Comparison of ENCODE assay signal across 1 cellular context in the genomic region with DNA sequence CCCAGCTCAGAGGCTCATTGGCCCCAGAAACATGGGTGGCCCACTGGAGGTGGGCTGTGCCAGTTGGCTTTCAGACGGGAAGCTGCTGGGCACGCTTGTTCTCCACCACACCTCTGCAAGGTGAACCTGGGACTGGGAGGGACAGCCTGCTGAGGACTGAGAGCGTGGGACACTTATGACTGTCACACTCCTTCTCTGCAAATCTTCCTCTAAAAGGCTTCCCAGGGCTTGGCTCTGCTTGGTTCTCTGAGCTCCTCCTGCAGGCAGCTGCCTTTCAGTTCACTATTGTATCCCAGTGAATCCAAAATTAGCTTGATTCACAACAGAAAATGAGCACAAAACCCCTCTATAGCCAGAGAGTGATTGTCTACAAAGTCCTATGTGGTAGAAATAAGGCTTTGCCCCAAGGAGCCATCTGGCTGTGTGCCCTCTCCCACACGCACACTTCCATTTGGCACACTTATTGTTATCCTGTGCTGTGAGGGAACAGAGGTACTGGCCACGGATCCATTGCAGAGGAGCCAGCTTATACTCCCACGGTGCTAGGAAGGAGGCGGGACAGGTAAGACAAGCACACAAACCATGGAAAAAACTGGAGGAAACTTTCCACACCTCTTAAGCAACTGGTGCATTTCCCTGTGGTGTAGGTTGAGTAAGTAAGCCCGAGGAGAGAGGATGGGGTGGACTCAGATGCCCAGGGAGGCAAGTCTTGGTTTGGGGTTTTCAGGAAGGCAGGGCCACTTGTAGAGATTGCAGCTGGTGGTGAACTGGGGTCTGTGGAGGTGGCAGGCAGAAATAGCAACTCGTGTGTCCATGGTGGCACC.
TF ChIP-seq lines count a peak whose summit lies in the region.

No MANE protein-coding gene starts in this region.

TF ChIP-seq in K562, 482 proteins besides CTCF, POLR2A, EP300 and RAD21:
- TF ChIP-seq ZNF41 (CRISPR knock-in tag; conservative IDR thresholded peaks at IDR 0.05): no peak
- TF ChIP-seq PHB2 (IDR thresholded peaks at IDR 0.05; ENCODE audit: low read depth): no peak
- TF ChIP-seq, protein P1, sequence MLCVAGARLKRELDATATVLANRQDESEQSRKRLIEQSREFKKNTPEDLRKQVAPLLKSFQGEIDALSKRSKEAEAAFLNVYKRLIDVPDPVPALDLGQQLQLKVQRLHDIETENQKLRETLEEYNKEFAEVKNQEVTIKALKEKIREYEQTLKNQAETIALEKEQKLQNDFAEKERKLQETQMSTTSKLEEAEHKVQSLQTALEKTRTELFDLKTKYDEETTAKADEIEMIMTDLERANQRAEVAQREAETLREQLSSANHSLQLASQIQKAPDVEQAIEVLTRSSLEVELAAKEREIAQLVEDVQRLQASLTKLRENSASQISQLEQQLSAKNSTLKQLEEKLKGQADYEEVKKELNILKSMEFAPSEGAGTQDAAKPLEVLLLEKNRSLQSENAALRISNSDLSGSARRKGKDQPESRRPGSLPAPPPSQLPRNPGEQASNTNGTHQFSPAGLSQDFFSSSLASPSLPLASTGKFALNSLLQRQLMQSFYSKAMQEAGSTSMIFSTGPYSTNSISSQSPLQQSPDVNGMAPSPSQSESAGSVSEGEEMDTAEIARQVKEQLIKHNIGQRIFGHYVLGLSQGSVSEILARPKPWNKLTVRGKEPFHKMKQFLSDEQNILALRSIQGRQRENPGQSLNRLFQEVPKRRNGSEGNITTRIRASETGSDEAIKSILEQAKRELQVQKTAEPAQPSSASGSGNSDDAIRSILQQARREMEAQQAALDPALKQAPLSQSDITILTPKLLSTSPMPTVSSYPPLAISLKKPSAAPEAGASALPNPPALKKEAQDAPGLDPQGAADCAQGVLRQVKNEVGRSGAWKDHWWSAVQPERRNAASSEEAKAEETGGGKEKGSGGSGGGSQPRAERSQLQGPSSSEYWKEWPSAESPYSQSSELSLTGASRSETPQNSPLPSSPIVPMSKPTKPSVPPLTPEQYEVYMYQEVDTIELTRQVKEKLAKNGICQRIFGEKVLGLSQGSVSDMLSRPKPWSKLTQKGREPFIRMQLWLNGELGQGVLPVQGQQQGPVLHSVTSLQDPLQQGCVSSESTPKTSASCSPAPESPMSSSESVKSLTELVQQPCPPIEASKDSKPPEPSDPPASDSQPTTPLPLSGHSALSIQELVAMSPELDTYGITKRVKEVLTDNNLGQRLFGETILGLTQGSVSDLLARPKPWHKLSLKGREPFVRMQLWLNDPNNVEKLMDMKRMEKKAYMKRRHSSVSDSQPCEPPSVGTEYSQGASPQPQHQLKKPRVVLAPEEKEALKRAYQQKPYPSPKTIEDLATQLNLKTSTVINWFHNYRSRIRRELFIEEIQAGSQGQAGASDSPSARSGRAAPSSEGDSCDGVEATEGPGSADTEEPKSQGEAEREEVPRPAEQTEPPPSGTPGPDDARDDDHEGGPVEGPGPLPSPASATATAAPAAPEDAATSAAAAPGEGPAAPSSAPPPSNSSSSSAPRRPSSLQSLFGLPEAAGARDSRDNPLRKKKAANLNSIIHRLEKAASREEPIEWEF (CRISPR knock-in tag; IDR thresholded peaks at IDR 0.05): no peak
- no peak for TF ChIP-seq NR2C1 (IDR thresholded peaks at IDR 0.05)
- TF ChIP-seq NR2C1 (tag; IDR thresholded peaks at IDR 0.05): no peak
- no peak for TF ChIP-seq RBM14 (IDR thresholded peaks at IDR 0.05; ENCODE audit: borderline replicate concordance, insufficient read depth, low read depth, low read length)
- no peak for TF ChIP-seq XRCC5 (IDR thresholded peaks at IDR 0.05; ENCODE audit: low read depth, low read length)
- peak; percentile 4 for TF ChIP-seq ZNF146 (CRISPR knock-in tag; IDR thresholded peaks at IDR 0.05; ENCODE audit: unreplicated experiment)
- TF ChIP-seq SMAD4 (CRISPR knock-in tag; conservative IDR thresholded peaks at IDR 0.05): no peak
- TF ChIP-seq SETDB1 (IDR thresholded peaks at IDR 0.05; ENCODE audit: low read length): no peak
- no peak for TF ChIP-seq ILF3 (IDR thresholded peaks at IDR 0.05; ENCODE audit: borderline replicate concordance)
- TF ChIP-seq, protein P2, sequence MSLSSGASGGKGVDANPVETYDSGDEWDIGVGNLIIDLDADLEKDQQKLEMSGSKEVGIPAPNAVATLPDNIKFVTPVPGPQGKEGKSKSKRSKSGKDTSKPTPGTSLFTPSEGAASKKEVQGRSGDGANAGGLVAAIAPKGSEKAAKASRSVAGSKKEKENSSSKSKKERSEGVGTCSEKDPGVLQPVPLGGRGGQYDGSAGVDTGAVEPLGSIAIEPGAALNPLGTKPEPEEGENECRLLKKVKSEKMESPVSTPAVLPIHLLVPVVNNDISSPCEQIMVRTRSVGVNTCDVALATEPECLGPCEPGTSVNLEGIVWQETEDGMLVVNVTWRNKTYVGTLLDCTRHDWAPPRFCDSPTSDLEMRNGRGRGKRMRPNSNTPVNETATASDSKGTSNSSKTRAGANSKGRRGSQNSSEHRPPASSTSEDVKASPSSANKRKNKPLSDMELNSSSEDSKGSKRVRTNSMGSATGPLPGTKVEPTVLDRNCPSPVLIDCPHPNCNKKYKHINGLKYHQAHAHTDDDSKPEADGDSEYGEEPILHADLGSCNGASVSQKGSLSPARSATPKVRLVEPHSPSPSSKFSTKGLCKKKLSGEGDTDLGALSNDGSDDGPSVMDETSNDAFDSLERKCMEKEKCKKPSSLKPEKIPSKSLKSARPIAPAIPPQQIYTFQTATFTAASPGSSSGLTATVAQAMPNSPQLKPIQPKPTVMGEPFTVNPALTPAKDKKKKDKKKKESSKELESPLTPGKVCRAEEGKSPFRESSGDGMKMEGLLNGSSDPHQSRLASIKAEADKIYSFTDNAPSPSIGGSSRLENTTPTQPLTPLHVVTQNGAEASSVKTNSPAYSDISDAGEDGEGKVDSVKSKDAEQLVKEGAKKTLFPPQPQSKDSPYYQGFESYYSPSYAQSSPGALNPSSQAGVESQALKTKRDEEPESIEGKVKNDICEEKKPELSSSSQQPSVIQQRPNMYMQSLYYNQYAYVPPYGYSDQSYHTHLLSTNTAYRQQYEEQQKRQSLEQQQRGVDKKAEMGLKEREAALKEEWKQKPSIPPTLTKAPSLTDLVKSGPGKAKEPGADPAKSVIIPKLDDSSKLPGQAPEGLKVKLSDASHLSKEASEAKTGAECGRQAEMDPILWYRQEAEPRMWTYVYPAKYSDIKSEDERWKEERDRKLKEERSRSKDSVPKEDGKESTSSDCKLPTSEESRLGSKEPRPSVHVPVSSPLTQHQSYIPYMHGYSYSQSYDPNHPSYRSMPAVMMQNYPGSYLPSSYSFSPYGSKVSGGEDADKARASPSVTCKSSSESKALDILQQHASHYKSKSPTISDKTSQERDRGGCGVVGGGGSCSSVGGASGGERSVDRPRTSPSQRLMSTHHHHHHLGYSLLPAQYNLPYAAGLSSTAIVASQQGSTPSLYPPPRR (CRISPR knock-in tag; IDR thresholded peaks at IDR 0.05; ENCODE audit: borderline replicate concordance): no peak
- no peak for TF ChIP-seq CEBPB (tag; IDR thresholded peaks at IDR 0.05)
- no peak for TF ChIP-seq E2F3 (CRISPR knock-in tag; IDR thresholded peaks at IDR 0.05)
- no peak for TF ChIP-seq ZNF551 (CRISPR knock-in tag; IDR thresholded peaks at IDR 0.05)
- no peak for TF ChIP-seq ZNF431 (CRISPR knock-in tag; IDR thresholded peaks at IDR 0.05)
- TF ChIP-seq LARP7 (IDR thresholded peaks at IDR 0.05): no peak
- TF ChIP-seq ZNF436 (CRISPR knock-in tag; IDR thresholded peaks at IDR 0.05): no peak
- TF ChIP-seq, protein P3, sequence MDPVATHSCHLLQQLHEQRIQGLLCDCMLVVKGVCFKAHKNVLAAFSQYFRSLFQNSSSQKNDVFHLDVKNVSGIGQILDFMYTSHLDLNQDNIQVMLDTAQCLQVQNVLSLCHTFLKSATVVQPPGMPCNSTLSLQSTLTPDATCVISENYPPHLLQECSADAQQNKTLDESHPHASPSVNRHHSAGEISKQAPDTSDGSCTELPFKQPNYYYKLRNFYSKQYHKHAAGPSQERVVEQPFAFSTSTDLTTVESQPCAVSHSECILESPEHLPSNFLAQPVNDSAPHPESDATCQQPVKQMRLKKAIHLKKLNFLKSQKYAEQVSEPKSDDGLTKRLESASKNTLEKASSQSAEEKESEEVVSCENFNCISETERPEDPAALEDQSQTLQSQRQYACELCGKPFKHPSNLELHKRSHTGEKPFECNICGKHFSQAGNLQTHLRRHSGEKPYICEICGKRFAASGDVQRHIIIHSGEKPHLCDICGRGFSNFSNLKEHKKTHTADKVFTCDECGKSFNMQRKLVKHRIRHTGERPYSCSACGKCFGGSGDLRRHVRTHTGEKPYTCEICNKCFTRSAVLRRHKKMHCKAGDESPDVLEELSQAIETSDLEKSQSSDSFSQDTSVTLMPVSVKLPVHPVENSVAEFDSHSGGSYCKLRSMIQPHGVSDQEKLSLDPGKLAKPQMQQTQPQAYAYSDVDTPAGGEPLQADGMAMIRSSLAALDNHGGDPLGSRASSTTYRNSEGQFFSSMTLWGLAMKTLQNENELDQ (CRISPR knock-in tag; IDR thresholded peaks at IDR 0.05; ENCODE audit: borderline replicate concordance): no peak
- TF ChIP-seq ETS2 (tag; IDR thresholded peaks at IDR 0.05; ENCODE audit: borderline replicate concordance, poor library complexity, severe bottlenecking): no peak
- no peak for TF ChIP-seq ARHGAP35 (IDR thresholded peaks at IDR 0.05; ENCODE audit: partially characterized antibody)
- no peak for TF ChIP-seq ZNF583 (CRISPR knock-in tag; IDR thresholded peaks at IDR 0.05)
- no peak for TF ChIP-seq OTX1 (CRISPR knock-in tag; IDR thresholded peaks at IDR 0.05)
- no peak for TF ChIP-seq ZC3H11A (IDR thresholded peaks at IDR 0.05; ENCODE audit: low read depth, low read length)
- TF ChIP-seq, protein P4, sequence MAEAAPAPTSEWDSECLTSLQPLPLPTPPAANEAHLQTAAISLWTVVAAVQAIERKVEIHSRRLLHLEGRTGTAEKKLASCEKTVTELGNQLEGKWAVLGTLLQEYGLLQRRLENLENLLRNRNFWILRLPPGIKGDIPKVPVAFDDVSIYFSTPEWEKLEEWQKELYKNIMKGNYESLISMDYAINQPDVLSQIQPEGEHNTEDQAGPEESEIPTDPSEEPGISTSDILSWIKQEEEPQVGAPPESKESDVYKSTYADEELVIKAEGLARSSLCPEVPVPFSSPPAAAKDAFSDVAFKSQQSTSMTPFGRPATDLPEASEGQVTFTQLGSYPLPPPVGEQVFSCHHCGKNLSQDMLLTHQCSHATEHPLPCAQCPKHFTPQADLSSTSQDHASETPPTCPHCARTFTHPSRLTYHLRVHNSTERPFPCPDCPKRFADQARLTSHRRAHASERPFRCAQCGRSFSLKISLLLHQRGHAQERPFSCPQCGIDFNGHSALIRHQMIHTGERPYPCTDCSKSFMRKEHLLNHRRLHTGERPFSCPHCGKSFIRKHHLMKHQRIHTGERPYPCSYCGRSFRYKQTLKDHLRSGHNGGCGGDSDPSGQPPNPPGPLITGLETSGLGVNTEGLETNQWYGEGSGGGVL (CRISPR knock-in tag; IDR thresholded peaks at IDR 0.05): no peak
- TF ChIP-seq, protein P5, sequence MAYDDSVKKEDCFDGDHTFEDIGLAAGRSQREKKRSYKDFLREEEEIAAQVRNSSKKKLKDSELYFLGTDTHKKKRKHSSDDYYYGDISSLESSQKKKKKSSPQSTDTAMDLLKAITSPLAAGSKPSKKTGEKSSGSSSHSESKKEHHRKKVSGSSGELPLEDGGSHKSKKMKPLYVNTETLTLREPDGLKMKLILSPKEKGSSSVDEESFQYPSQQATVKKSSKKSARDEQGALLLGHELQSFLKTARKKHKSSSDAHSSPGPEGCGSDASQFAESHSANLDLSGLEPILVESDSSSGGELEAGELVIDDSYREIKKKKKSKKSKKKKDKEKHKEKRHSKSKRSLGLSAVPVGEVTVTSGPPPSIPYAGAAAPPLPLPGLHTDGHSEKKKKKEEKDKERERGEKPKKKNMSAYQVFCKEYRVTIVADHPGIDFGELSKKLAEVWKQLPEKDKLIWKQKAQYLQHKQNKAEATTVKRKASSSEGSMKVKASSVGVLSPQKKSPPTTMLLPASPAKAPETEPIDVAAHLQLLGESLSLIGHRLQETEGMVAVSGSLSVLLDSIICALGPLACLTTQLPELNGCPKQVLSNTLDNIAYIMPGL (CRISPR knock-in tag; IDR thresholded peaks at IDR 0.05): no peak
- TF ChIP-seq WHSC1 (IDR thresholded peaks at IDR 0.05; ENCODE audit: low read length): peak; percentile 43
- TF ChIP-seq, protein P6, sequence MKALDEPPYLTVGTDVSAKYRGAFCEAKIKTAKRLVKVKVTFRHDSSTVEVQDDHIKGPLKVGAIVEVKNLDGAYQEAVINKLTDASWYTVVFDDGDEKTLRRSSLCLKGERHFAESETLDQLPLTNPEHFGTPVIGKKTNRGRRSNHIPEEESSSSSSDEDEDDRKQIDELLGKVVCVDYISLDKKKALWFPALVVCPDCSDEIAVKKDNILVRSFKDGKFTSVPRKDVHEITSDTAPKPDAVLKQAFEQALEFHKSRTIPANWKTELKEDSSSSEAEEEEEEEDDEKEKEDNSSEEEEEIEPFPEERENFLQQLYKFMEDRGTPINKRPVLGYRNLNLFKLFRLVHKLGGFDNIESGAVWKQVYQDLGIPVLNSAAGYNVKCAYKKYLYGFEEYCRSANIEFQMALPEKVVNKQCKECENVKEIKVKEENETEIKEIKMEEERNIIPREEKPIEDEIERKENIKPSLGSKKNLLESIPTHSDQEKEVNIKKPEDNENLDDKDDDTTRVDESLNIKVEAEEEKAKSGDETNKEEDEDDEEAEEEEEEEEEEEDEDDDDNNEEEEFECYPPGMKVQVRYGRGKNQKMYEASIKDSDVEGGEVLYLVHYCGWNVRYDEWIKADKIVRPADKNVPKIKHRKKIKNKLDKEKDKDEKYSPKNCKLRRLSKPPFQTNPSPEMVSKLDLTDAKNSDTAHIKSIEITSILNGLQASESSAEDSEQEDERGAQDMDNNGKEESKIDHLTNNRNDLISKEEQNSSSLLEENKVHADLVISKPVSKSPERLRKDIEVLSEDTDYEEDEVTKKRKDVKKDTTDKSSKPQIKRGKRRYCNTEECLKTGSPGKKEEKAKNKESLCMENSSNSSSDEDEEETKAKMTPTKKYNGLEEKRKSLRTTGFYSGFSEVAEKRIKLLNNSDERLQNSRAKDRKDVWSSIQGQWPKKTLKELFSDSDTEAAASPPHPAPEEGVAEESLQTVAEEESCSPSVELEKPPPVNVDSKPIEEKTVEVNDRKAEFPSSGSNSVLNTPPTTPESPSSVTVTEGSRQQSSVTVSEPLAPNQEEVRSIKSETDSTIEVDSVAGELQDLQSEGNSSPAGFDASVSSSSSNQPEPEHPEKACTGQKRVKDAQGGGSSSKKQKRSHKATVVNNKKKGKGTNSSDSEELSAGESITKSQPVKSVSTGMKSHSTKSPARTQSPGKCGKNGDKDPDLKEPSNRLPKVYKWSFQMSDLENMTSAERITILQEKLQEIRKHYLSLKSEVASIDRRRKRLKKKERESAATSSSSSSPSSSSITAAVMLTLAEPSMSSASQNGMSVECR (CRISPR knock-in tag; IDR thresholded peaks at IDR 0.05): 0 out of 2 replicates have a peak, but pooled peaks have one; percentile 36
TF ChIP-seq in K562: peak in this region for 3.
